ENCODE assay signal across 16 cellular contexts in the genomic region with DNA sequence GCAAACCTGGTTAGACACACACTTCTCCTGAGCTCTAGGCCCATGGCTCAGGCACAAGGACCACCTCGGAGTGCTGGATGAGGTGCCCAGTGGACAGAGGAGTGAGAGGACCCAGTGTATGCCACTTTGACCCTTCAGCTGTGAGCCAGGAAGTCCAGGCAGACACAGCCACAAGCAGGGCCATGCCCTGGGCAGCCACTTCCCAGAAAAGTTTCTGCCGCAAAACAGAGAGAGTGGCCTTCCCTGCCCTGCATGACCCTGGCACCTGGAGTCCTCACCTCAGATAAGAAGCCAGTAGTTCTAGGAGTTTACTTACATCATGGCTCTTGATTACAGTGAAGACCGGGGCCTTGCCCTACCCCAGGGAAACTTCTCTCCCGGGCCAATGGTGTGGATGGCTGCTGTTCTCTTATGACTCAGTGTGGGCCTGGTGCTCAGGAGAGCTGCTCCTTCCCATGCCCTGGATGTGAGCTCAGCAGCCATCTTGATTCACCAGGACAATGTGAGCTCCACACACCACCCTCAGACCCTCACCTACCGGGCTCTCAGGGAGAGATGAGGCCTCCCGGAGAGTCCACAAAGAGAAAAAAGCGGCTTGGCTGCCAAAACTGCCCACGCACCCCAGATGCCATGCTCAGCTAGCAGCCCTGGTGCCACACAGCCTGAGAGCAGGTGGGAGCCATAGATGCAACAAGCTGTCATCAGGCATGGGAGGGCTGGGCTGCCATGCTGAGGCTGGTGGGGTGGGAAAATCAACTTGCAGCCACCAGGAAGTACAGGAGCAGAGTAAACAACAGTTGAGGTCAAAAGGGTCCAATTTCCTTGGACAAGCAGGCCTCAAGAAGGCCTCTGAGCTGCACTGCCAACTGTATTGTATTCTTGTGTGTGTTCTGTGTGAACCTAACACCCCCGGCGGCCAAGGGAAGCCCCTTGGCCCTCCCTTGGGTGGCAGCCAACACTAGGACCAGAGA. TPM values are rescaled to one million over a fixed set of nuclear protein-coding genes. Genes with fewer than 3 reads are reported as not detected.
DNase-seq lines count a peak whose midpoint lies in the region; ATAC-seq, FAIRE-seq and TF ChIP-seq lines count a peak whose summit lies in the region.
"Had no signal": no experiment of that assay in that cellular context is flagged by ENCODE, and none has a peak within 500 bp of the region (broad histone marks: within the 10 kb centered on the region; RNA-seq: fewer than 3 reads in every experiment).

No MANE protein-coding gene starts in this region.

- DNase-seq in HT-29 (ENCODE audit: low spot score) (peak; percentile 49), astrocyte (ENCODE audit: low read depth) (no peak), left colon (peak; percentile 48 to 56), spleen (no peak), H7 (no peak), thyroid gland (no peak)
- DNase-seq: activated CD8-positive, alpha-beta memory T cell treated with anti-CD3 and anti-CD28 coated beads, Interleukin-2, amount 50 U/mL, for 48 hours; COR-L47; erythroblast; stimulated activated CD4-positive, alpha-beta T cell treated with anti-CD3 and anti-CD28 coated beads, Interleukin-2, amount 100 ng/mL, for 48 hours had no signal

- no peaks in the 10 kb centered on the region for H4K20me1 ChIP-seq in astrocyte (ENCODE audit: insufficient read depth, low read length)

- intact Hi-C loops in left colon (cut with DNase I, micrococcal nuclease) (loop anchor here in 1 of 2 donors (2.0 kb wide), 1 partner anchor 115 kb away; no protein-coding TSS in a partner anchor), spleen (cut with DNase I; ENCODE audit: low total_unique reads) (loop anchor here (1.0 kb wide), 1 partner anchor 116 kb away; no protein-coding TSS in a partner anchor), thyroid gland (cut with DNase I) (loop anchor here (5.0 to 10.0 kb wide), 2 partner anchors 230 to 267 kb away; no protein-coding TSS in a partner anchor)

- peaks cover 28% of the 10 kb centered on the region for H3K4me1 Mint-ChIP-seq in astrocyte (ENCODE audit: low read depth, unreplicated experiment)

- H3K27me3 ChIP-seq in astrocyte (ENCODE audit: insufficient read depth, low read length) (no peaks in the 10 kb centered on the region), spleen (replicated peaks in 1 of 7) (no peaks in the 10 kb centered on the region), H7 (ENCODE audit: control insufficient read depth, insufficient read depth, low read length) (no peaks in the 10 kb centered on the region), thyroid gland (no peaks in the 10 kb centered on the region)

- H3K36me3 ChIP-seq in astrocyte (ENCODE audit: insufficient read depth, low read length) = no peaks in the 10 kb centered on the region
- H3K36me3 ChIP-seq in spleen = no peaks in the 10 kb centered on the region
- no peaks in the 10 kb centered on the region for H3K36me3 ChIP-seq in H7 (replicated peaks; ENCODE audit: control insufficient read depth, insufficient read depth, low read length)
- H3K36me3 ChIP-seq in thyroid gland = no peaks in the 10 kb centered on the region
- H3K36me3 ChIP-seq: HAP-1 had no signal

- no peak overlapping the region for H3K4me2 ChIP-seq in astrocyte (ENCODE audit: low read length)

- no peaks in the 10 kb centered on the region for H3K9me3 Mint-ChIP-seq in astrocyte (ENCODE audit: unreplicated experiment)
- H3K9me3 Mint-ChIP-seq: stimulated activated naive CD8-positive, alpha-beta T cell treated with anti-CD3 and anti-CD28 coated beads, Interleukin-15, Interleukin-2, amounts not matched to agents 100 ng/mL and 50 ng/mL, for 24 hours had no signal

- no peak overlapping the region for H3K4me3 Mint-ChIP-seq in astrocyte (ENCODE audit: unreplicated experiment)
- H3K4me3 Mint-ChIP-seq: stimulated activated naive CD8-positive, alpha-beta T cell treated with anti-CD3 and anti-CD28 coated beads, Interleukin-15, Interleukin-2, amounts not matched to agents 100 ng/mL and 50 ng/mL, for 24 hours had no signal

- H3K36me3 Mint-ChIP-seq in astrocyte (ENCODE audit: low read depth, unreplicated experiment) = no peaks in the 10 kb centered on the region

- H3K9me3 ChIP-seq in astrocyte (ENCODE audit: insufficient read depth, low read depth, low read length) (no peaks in the 10 kb centered on the region), spleen (no peaks in the 10 kb centered on the region), thyroid gland (no peaks in the 10 kb centered on the region)
- H3K9me3 ChIP-seq: HAP-1 had no signal

- ATAC-seq in left colon (peak; percentile 30), HG02642 (IDR thresholded peaks at IDR 0.05; ENCODE audit: poor library complexity, unreplicated experiment) (no peak), GM21447 (IDR thresholded peaks at IDR 0.05; ENCODE audit: unreplicated experiment) (no peak)

- no peak for FAIRE-seq in astrocyte (lab: Jason Lieb, UNC)

- H3K9ac ChIP-seq in astrocyte (ENCODE audit: low read length) = no peak overlapping the region

- no peak overlapping the region for H3K27ac Mint-ChIP-seq in astrocyte (ENCODE audit: unreplicated experiment)

- peak overlapping the region; percentile 39 for H2AFZ ChIP-seq in astrocyte (ENCODE audit: low read depth, low read length)

- H3K27me3 Mint-ChIP-seq in astrocyte (ENCODE audit: low read depth, unreplicated experiment) = no peaks in the 10 kb centered on the region

- H3K79me2 ChIP-seq in astrocyte (ENCODE audit: insufficient read depth, low read length) = no peaks in the 10 kb centered on the region

- no peak overlapping the region for H3K27ac ChIP-seq in astrocyte (ENCODE audit: low read depth, low read length)
- H3K27ac ChIP-seq in spleen = peak overlapping the region; percentile 48 to 100 (median 96)
- peak overlapping the region in 1 of 3 donors; percentile 25 for H3K27ac ChIP-seq in thyroid gland

- H3K4me1 ChIP-seq in astrocyte (ENCODE audit: insufficient read depth, low read length) (peaks cover 35% of the 10 kb centered on the region), spleen (peaks cover 24 to 74% (median 49%) of the 10 kb centered on the region in 6 donors), thyroid gland (peaks cover 0 to 24% of the 10 kb centered on the region in 2 donors)
- H3K4me1 ChIP-seq: HAP-1 had no signal

- H3K4me3 ChIP-seq in astrocyte (ENCODE audit: insufficient read depth, low read depth, low read length) (no peak overlapping the region), spleen (no peak overlapping the region), H7 (ENCODE audit: insufficient read depth, low read depth, low read length) (no peak overlapping the region), thyroid gland (replicated peaks in 1 of 3) (no peak overlapping the region)
- H3K4me3 ChIP-seq: HAP-1, K562 had no signal

- no peak for TF ChIP-seq POLR2A in spleen (IDR thresholded peaks at IDR 0.05)
- no peak for TF ChIP-seq POLR2A in thyroid gland (IDR thresholded peaks at IDR 0.05)

- WGBS in spleen, 5 donors = 74 to 82% (median 78%) methylated on average over 7 to 10 of the region's 10 CpGs
- 55 to 83% methylated on average over 3 to 10 of the region's 10 CpGs for WGBS in thyroid gland, 2 donors

- TF ChIP-seq CTCF in astrocyte (IDR thresholded peaks at IDR 0.05; ENCODE audit: insufficient read depth, low read depth, low read length) = no peak
- TF ChIP-seq CTCF in spleen (IDR thresholded peaks at IDR 0.05 in 8 of 11, conservative IDR thresholded peaks at IDR 0.05 in 3 of 11) = no peak
- TF ChIP-seq CTCF in thyroid gland (IDR thresholded peaks at IDR 0.05) = no peak

RNA-seq across cellular contexts. Expression of a gene that starts 11.7 kb away (rescaled TPM):
- 52.0 and 58.7 TPM in 2 replicates for total RNA-seq in HT-29 (2014; rRNA removed; shearing (Covaris generic))
- 39.7 and 42.5 TPM in 2 replicates for total RNA-seq in astrocyte
- 100 to 1,000 TPM in 1 of 2 donors, 10 to 100 TPM in 1; 97.7 to 126 TPM for total RNA-seq in left colon
- 100 to 1,000 TPM; 146 to 307 (median 165) TPM for total RNA-seq in spleen
- 100 to 1,000 TPM in 1 of 3 donors, 10 to 100 TPM in 2; 57.9 to 113 (median 59.7) TPM for polyA plus RNA-seq in spleen
- total RNA-seq in H7 (2014; rRNA removed; shearing (Covaris generic)) = 4.5 and 6.5 TPM in 2 replicates
- total RNA-seq in thyroid gland = 10 to 100 TPM; 24.6 to 49.7 (median 32.1) TPM

RNA-seq across cellular contexts. Expression of a gene that starts 41.1 kb away (rescaled TPM):
- not detected in 2 replicates for total RNA-seq in HT-29 (2014; rRNA removed; shearing (Covaris generic))
- total RNA-seq in astrocyte (not detected in 2 replicates), left colon (not detected), spleen (not detected), thyroid gland (not detected)
- not detected for polyA plus RNA-seq in spleen
- not detected in 2 replicates for total RNA-seq in H7 (2014; rRNA removed; shearing (Covaris generic))
- total RNA-seq: K562, RPMI7951 had no signal

RNA-seq across cellular contexts. Expression of a gene that starts 54.5 kb away (rescaled TPM):
- 8.6 and 11.3 TPM in 2 replicates for total RNA-seq in HT-29 (2014; rRNA removed; shearing (Covaris generic))
- 26.1 and 26.8 TPM in 2 replicates for total RNA-seq in astrocyte
- total RNA-seq in left colon = 10 to 100 TPM; 35.9 to 36.3 TPM
- 10 to 100 TPM; 23.8 to 34.0 (median 28.2) TPM for total RNA-seq in spleen
- 1 to 10 TPM; 4.2 to 7.8 (median 4.4) TPM for polyA plus RNA-seq in spleen
- total RNA-seq in H7 (2014; rRNA removed; shearing (Covaris generic)) = 11.4 and 19.5 TPM in 2 replicates
- 10 to 100 TPM; 34.1 to 40.1 (median 37.5) TPM for total RNA-seq in thyroid gland

Comparison
In these comparisons a context has a peak if more than half of its experiments do, and no peak if none do; other contexts are left out.
1. DNase-seq: peak in HT-29 (single experiment) and left colon (2 of 2); none in astrocyte (single experiment), spleen (single experiment), H7 (single experiment) and thyroid gland (0 of 2).